ENCODE assay signal across 15 cellular contexts in genomic region chr2:20404950-20405349, GRCh38. TPM values are rescaled to one million over a fixed set of nuclear protein-coding genes. Genes with fewer than 3 reads are reported as not detected.
DNase-seq lines count a peak whose midpoint lies in the region; ATAC-seq and TF ChIP-seq lines count a peak whose summit lies in the region.
"Had no signal": no experiment of that assay in that cellular context is flagged by ENCODE, and none has a peak within 500 bp of the region (broad histone marks: within the 10 kb centered on the region; RNA-seq: fewer than 3 reads in every experiment).

No MANE protein-coding gene starts in this region.

- H3K27me3 Mint-ChIP-seq in activated naive CD4-positive, alpha-beta T cell treated with anti-CD3 and anti-CD28 coated beads, Interleukin-2, amount 10 ng/mL, durations not matched to agents 7 days and 5 days, result peaks cover 20% of the 10 kb centered on the region

- H3K4me1 ChIP-seq in heart left ventricle (no peaks in the 10 kb centered on the region), mesenchymal stem cell (ENCODE audit: control insufficient read depth, insufficient read depth, low read depth, low read length) (no peaks in the 10 kb centered on the region)
- H3K4me1 ChIP-seq: Caco-2 had no signal

- H3K23ac ChIP-seq in mesenchymal stem cell (ENCODE audit: low read length in 2 of 2), result no peak overlapping the region

- H4K8ac ChIP-seq in mesenchymal stem cell (ENCODE audit: low read length), result no peak overlapping the region

- intact Hi-C loops in cardiac septum (cut with DNase I), result no loop called here
- intact Hi-C loops in heart left ventricle (cut with DNase I), result no loop called here

- no peak overlapping the region for H2AK5ac ChIP-seq in mesenchymal stem cell (ENCODE audit: low read length, severe bottlenecking)

- H3K18ac ChIP-seq in mesenchymal stem cell (ENCODE audit: low read depth in 1 of 2, low read length in 2 of 2), result no peak overlapping the region

- no peaks in the 10 kb centered on the region for H3K79me1 ChIP-seq in mesenchymal stem cell (replicated peaks; ENCODE audit: low read length, poor library complexity, severe bottlenecking)

- H3K36me3 ChIP-seq in heart left ventricle, result no peaks in the 10 kb centered on the region
- no peaks in the 10 kb centered on the region for H3K36me3 ChIP-seq in mesenchymal stem cell (ENCODE audit: control insufficient read depth in 1 of 2, insufficient read depth in 2 of 2, low read depth in 1 of 2, low read length in 2 of 2)

- H2AFZ ChIP-seq in mesenchymal stem cell (ENCODE audit: low read depth, low read length), result no peak overlapping the region

- no peak overlapping the region for H3K27ac ChIP-seq in heart left ventricle
- H3K27ac ChIP-seq in mesenchymal stem cell (ENCODE audit: low read length, poor library complexity, severe bottlenecking), result no peak overlapping the region
- H3K27ac ChIP-seq: C4-2B had no signal

- CTCF ChIA-PET in activated naive CD4-positive, alpha-beta T cell treated with anti-CD3 and anti-CD28 coated beads, Interleukin-2, amount 10 ng/mL, durations not matched to agents 7 days and 5 days (lab: Charles Lee), result interaction anchor here (1.6 to 1.7 kb wide), 2 partner anchors 15 to 246 kb away, joined by 3 to 4 read pairs; partner anchors contain the start of gene HS1BP3

- H3K14ac ChIP-seq in mesenchymal stem cell (ENCODE audit: low read length in 2 of 2), result no peak overlapping the region

- no peak overlapping the region for H2BK120ac ChIP-seq in mesenchymal stem cell (ENCODE audit: low read depth, low read length)

- H3K9me3 Mint-ChIP-seq in activated naive CD4-positive, alpha-beta T cell treated with anti-CD3 and anti-CD28 coated beads, Interleukin-2, amount 10 ng/mL, durations not matched to agents 7 days and 5 days, result peaks cover 18% of the 10 kb centered on the region

- TF ChIP-seq CTCF in heart left ventricle (IDR thresholded peaks at IDR 0.05), result no peak

- no peaks in the 10 kb centered on the region for H3K4me1 Mint-ChIP-seq in activated naive CD4-positive, alpha-beta T cell treated with anti-CD3 and anti-CD28 coated beads, Interleukin-2, amount 10 ng/mL, durations not matched to agents 7 days and 5 days
- H3K4me1 Mint-ChIP-seq: H9 had no signal

- no peak overlapping the region for H3K4me3 ChIP-seq in heart left ventricle
- no peak overlapping the region for H3K4me3 ChIP-seq in mesenchymal stem cell (ENCODE audit: insufficient read depth in 1 of 2, low read depth in 1 of 2, low read length in 2 of 2)

- no peak for ATAC-seq in heart left ventricle
- ATAC-seq in left lobe of liver, result peak; percentile 45
- no peak for ATAC-seq in GM21381 (IDR thresholded peaks at IDR 0.05; ENCODE audit: unreplicated experiment)

- no peak overlapping the region for H2BK15ac ChIP-seq in mesenchymal stem cell (ENCODE audit: low read depth, poor library complexity, severe bottlenecking)

- no peak for TF ChIP-seq POLR2A in heart left ventricle (IDR thresholded peaks at IDR 0.05)

- peak overlapping the region; percentile 16 for H3K4me2 ChIP-seq in mesenchymal stem cell (ENCODE audit: low read length, poor library complexity, severe bottlenecking)

- H2BK12ac ChIP-seq in mesenchymal stem cell (ENCODE audit: low read length in 2 of 2), result no peak overlapping the region

- H3K9ac ChIP-seq in mesenchymal stem cell (ENCODE audit: low read length), result no peak overlapping the region

- H3K9me3 ChIP-seq in heart left ventricle (peaks cover 0 to 27% (median 16%) of the 10 kb centered on the region in 12 donors), mesenchymal stem cell (ENCODE audit: control insufficient read depth, low read length) (peaks cover 30% of the 10 kb centered on the region)

- 87 to 94% (median 89%) methylated on average over 2 of the region's 2 CpGs for WGBS in heart left ventricle, 4 donors
- 100% methylated on average over 1 of the region's 2 CpGs for WGBS in mesenchymal stem cell

- no peak overlapping the region for H3K4ac ChIP-seq in mesenchymal stem cell (ENCODE audit: low read depth in 1 of 2, low read length in 2 of 2)

- no peak overlapping the region for H3K4me3 Mint-ChIP-seq in activated naive CD4-positive, alpha-beta T cell treated with anti-CD3 and anti-CD28 coated beads, Interleukin-2, amount 10 ng/mL, durations not matched to agents 7 days and 5 days
- H3K4me3 Mint-ChIP-seq: CD4-positive, alpha-beta T cell; H9 had no signal

- no peaks in the 10 kb centered on the region for H3K36me3 Mint-ChIP-seq in activated naive CD4-positive, alpha-beta T cell treated with anti-CD3 and anti-CD28 coated beads, Interleukin-2, amount 10 ng/mL, durations not matched to agents 7 days and 5 days

- H4K91ac ChIP-seq in mesenchymal stem cell (ENCODE audit: low read length), result no peak overlapping the region

- DNase-seq in cardiac septum (ENCODE audit: low spot score) (peak; percentile 19), heart left ventricle (no peak), left lobe of liver (ENCODE audit: low spot score) (no peak), mesenchymal stem cell (no peak), NCI-H1436 treated with DMSO at 0.1 percent for 48 hours (lab: John Stamatoyannopoulos, UW) (no peak)
- DNase-seq in activated naive CD4-positive, alpha-beta T cell treated with anti-CD3 and anti-CD28 coated beads, Interleukin-2, amount 10 ng/mL, durations not matched to agents 7 days and 5 days, result no peak
- DNase-seq: ACHN; Caco-2; CD4-positive, alpha-beta T cell; DMS153; DMS79; GDM1; H9 had no signal

- H3K27ac Mint-ChIP-seq in activated naive CD4-positive, alpha-beta T cell treated with anti-CD3 and anti-CD28 coated beads, Interleukin-2, amount 10 ng/mL, durations not matched to agents 7 days and 5 days, result no peak overlapping the region
- H3K27ac Mint-ChIP-seq: CD4-positive, alpha-beta T cell; H9 had no signal

- H3K27me3 ChIP-seq in heart left ventricle (no peaks in the 10 kb centered on the region), mesenchymal stem cell (ENCODE audit: control insufficient read depth in 1 of 2, insufficient read depth in 1 of 2, low read length in 2 of 2) (no peaks in the 10 kb centered on the region)

- H2BK5ac ChIP-seq in mesenchymal stem cell (ENCODE audit: low read depth, low read length, poor library complexity, severe bottlenecking), result no peak overlapping the region

RNA-seq across cellular contexts. Expression of gene RHOB, which starts 41.9 kb away (rescaled TPM):
- total RNA-seq in cardiac septum (98.4 TPM), heart left ventricle (100 to 1,000 TPM; 105 to 429 (median 169) TPM), left lobe of liver (250 TPM)
- 100 to 1,000 TPM; 136 to 238 TPM for polyA plus RNA-seq in heart left ventricle
- polyA plus RNA-seq in mesenchymal stem cell (2013, experiment 1 of 2), result 126 TPM
- polyA plus RNA-seq in mesenchymal stem cell (2013, experiment 2 of 2), result 126 TPM

RNA-seq across cellular contexts. Expression of gene PUM2, which starts 54.3 kb away (rescaled TPM):
- 75.6 TPM for total RNA-seq in cardiac septum
- total RNA-seq in heart left ventricle, result 10 to 100 TPM; 37.8 to 75.4 (median 63.2) TPM
- polyA plus RNA-seq in heart left ventricle, result 10 to 100 TPM; 18.6 to 31.8 TPM
- 47.5 TPM for total RNA-seq in left lobe of liver
- 23.4 TPM for polyA plus RNA-seq in mesenchymal stem cell (2013, experiment 1 of 2)
- 23.8 TPM for polyA plus RNA-seq in mesenchymal stem cell (2013, experiment 2 of 2)
